In the genomic region with DNA sequence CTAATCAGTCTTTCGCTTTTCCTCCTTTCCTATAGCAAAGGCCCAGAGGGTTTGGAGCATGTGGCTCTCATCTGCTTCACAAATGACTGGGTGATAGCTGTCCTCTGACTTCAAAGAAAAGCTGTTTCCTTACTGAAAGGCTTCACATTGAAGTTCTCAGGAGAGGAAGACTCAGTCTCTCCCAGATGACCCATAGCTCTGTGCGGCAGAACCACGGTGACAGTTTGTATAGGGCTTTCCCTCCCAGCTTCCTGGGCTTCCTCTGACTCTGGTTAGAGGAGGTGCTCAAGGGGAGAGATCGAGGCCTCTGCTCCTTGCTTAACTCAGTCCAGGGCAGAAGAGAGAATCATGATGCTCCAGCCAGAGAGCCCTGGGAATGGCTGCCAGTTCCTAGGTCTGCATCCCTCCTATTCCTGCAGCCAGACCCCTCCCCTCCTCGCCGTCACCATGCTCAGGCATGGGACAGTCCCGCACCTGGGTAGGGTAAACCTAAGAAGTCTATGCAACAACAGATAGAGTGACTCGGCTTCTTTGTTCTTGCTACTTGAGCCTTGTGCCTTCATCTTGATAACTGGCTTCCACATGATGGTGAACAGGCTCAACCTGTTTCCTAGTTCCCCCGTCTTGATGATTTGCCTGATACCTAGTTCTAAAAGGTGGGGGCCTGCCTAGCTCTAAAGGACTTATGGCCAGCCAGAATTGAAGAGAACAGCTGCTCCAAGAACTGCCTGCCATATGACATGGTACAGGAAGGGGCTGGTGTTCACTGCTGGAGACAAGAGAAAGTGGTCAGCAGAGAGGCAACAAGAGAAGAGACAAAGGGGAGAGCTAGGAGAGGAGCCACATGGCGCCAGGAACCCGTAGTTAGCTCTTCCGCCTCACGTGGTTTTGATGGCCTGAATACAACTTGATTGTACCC, we compare ENCODE assay signal across 18 cellular contexts.
"Had no signal": no experiment of that assay in that cellular context is flagged by ENCODE, and none has a peak within 500 bp of the region (broad histone marks: within the 10 kb centered on the region; RNA-seq: fewer than 3 reads in every experiment).

No MANE protein-coding gene starts in this region.

- H3K27ac ChIP-seq: esophagus muscularis mucosa, spleen, transverse colon had no signal

- ATAC-seq: left lobe of liver; sciatic nerve; stimulated activated memory B cell treated with anti-CD40 and anti-IgM and Interleukin-4, amounts not matched to agents 10 μg/mL and 1 μg/mL and 100 μg/mL, for 72 hours had no signal

- H3K27me3 ChIP-seq: esophagus muscularis mucosa, spleen, transverse colon had no signal

- H3K4me3 Mint-ChIP-seq: activated B cell treated with CpG ODN at 0.5 μM for 24 hours; activated CD4-positive, alpha-beta T cell treated with anti-CD3 and anti-CD28 coated beads, Interleukin-2, amount 10 ng/mL, durations not matched to agents 24 days and 14 days; activated naive CD4-positive, alpha-beta T cell treated with anti-CD3 and anti-CD28 coated beads, Interleukin-2, amount 50 U/mL, for 24 hours; brain; natural killer cell treated with Interleukin-12 subunit alpha and Interleukin-12 subunit beta and Interleukin-15 and Interleukin-18, amount 100 ng/mL, for 72 hours; stimulated activated memory B cell treated with anti-CD40 and anti-IgM and Interleukin-4, amounts not matched to agents 10 μg/mL and 1 μg/mL and 100 μg/mL, for 72 hours; T-helper 1 cell treated with Interleukin-12 subunit alpha and Interleukin-12 subunit beta and Interleukin-4 antibody, amounts not matched to agents 30 μg/mL and 1 μg/mL, for 36 hours had no signal

- H3K36me3 Mint-ChIP-seq: activated naive CD4-positive, alpha-beta T cell treated with anti-CD3 and anti-CD28 coated beads, Interleukin-2, amount 50 U/mL, for 24 hours; brain; natural killer cell treated with Interleukin-12 subunit alpha and Interleukin-12 subunit beta and Interleukin-15 and Interleukin-18, amount 100 ng/mL, for 72 hours; stimulated activated memory B cell treated with anti-CD40 and anti-IgM and Interleukin-4, amounts not matched to agents 10 μg/mL and 1 μg/mL and 100 μg/mL, for 72 hours had no signal

- H3K9me3 ChIP-seq: esophagus muscularis mucosa, transverse colon had no signal

- H3K4me3 ChIP-seq: esophagus muscularis mucosa, spleen, transverse colon had no signal

- H3K36me3 ChIP-seq: esophagus muscularis mucosa, spleen, transverse colon had no signal

- DNase-seq: activated B cell treated with CpG ODN at 0.5 μM for 24 hours; activated CD4-positive, alpha-beta T cell treated with anti-CD3 and anti-CD28 coated beads, Interleukin-2, amount 10 ng/mL, durations not matched to agents 24 days and 14 days; activated CD8-positive, alpha-beta memory T cell treated with anti-CD3 and anti-CD28 coated beads for 24 hours; amniotic stem cell; effector memory CD4-positive, alpha-beta T cell; head of caudate nucleus; spleen; stimulated activated CD4-positive, alpha-beta T cell treated with anti-CD3 and anti-CD28 coated beads, Interleukin-1b, Interleukin-23, amount 100 ng/mL, for 48 hours; substantia nigra; transverse colon had no signal

- H3K27ac Mint-ChIP-seq: activated B cell treated with CpG ODN at 0.5 μM for 24 hours; activated CD4-positive, alpha-beta T cell treated with anti-CD3 and anti-CD28 coated beads, Interleukin-2, amount 10 ng/mL, durations not matched to agents 24 days and 14 days; activated naive CD4-positive, alpha-beta T cell treated with anti-CD3 and anti-CD28 coated beads, Interleukin-2, amount 50 U/mL, for 24 hours; brain; natural killer cell treated with Interleukin-12 subunit alpha and Interleukin-12 subunit beta and Interleukin-15 and Interleukin-18, amount 100 ng/mL, for 72 hours; stimulated activated memory B cell treated with anti-CD40 and anti-IgM and Interleukin-4, amounts not matched to agents 10 μg/mL and 1 μg/mL and 100 μg/mL, for 72 hours; T-helper 1 cell treated with Interleukin-12 subunit alpha and Interleukin-12 subunit beta and Interleukin-4 antibody, amounts not matched to agents 30 μg/mL and 1 μg/mL, for 36 hours had no signal

- H3K4me1 Mint-ChIP-seq: activated B cell treated with CpG ODN at 0.5 μM for 24 hours; activated CD4-positive, alpha-beta T cell treated with anti-CD3 and anti-CD28 coated beads, Interleukin-2, amount 10 ng/mL, durations not matched to agents 24 days and 14 days; brain; stimulated activated memory B cell treated with anti-CD40 and anti-IgM and Interleukin-4, amounts not matched to agents 10 μg/mL and 1 μg/mL and 100 μg/mL, for 72 hours had no signal

- H3K27me3 Mint-ChIP-seq: activated naive CD4-positive, alpha-beta T cell treated with anti-CD3 and anti-CD28 coated beads, Interleukin-2, amount 50 U/mL, for 24 hours; brain; stimulated activated memory B cell treated with anti-CD40 and anti-IgM and Interleukin-4, amounts not matched to agents 10 μg/mL and 1 μg/mL and 100 μg/mL, for 72 hours had no signal

- H3K9me3 Mint-ChIP-seq: activated B cell treated with CpG ODN at 0.5 μM for 24 hours; activated naive CD4-positive, alpha-beta T cell treated with anti-CD3 and anti-CD28 coated beads, Interleukin-2, amount 50 U/mL, for 24 hours; brain; stimulated activated memory B cell treated with anti-CD40 and anti-IgM and Interleukin-4, amounts not matched to agents 10 μg/mL and 1 μg/mL and 100 μg/mL, for 72 hours; T-helper 1 cell treated with Interleukin-12 subunit alpha and Interleukin-12 subunit beta and Interleukin-4 antibody, amounts not matched to agents 30 μg/mL and 1 μg/mL, for 36 hours had no signal

- H3K4me1 ChIP-seq: esophagus muscularis mucosa, transverse colon had no signal
